ENCODE assay signal across 17 cellular contexts in genomic region chr9:14880951-14881465, GRCh38. TPM values are rescaled to one million over a fixed set of nuclear protein-coding genes. Genes with fewer than 3 reads are reported as not detected.
"Had no signal": no experiment of that assay in that cellular context is flagged by ENCODE, and none has a peak within 500 bp of the region (broad histone marks: within the 10 kb centered on the region; RNA-seq: fewer than 3 reads in every experiment).

No MANE protein-coding gene starts in this region.

- DNase-seq: activated CD4-positive, alpha-beta T cell treated with anti-CD3 and anti-CD28 coated beads for 4 hours; activated CD8-positive, alpha-beta memory T cell treated with anti-CD3 and anti-CD28 coated beads, Interleukin-2, amount 50 U/mL, for 4 hours; activated CD8-positive, alpha-beta T cell treated with anti-CD3 and anti-CD28 coated beads for 36 hours; activated gamma-delta T cell treated with Interleukin-2 at 50 U/mL for 16 hours; activated naive CD8-positive, alpha-beta T cell treated with anti-CD3 and anti-CD28 coated beads, Interleukin-2, amount 10 ng/mL, durations not matched to agents 7 days and 5 days; dermis blood vessel endothelial cell; effector memory CD8-positive, alpha-beta T cell; foreskin keratinocyte; midbrain; naive thymus-derived CD4-positive, alpha-beta T cell; stimulated activated CD4-positive, alpha-beta T cell treated with anti-CD3 and anti-CD28 coated beads, Interleukin-12 subunit alpha, Interleukin-12 subunit beta, amount 100 ng/mL, for 4 hours; stimulated activated CD4-positive, alpha-beta T cell treated with anti-CD3 and anti-CD28 coated beads, Interleukin-2, amount 100 ng/mL, for 24 hours; T-helper 2 cell had no signal

- H3K36me3 Mint-ChIP-seq: activated naive CD8-positive, alpha-beta T cell treated with anti-CD3 and anti-CD28 coated beads, Interleukin-2, amount 10 ng/mL, durations not matched to agents 7 days and 5 days; stimulated activated effector memory CD8-positive, alpha-beta T cell treated with anti-CD3 and anti-CD28 coated beads, Interleukin-12 subunit alpha, Interleukin-12 subunit beta, amount 100 ng/mL, for 72 hours had no signal

- H3K9me3 Mint-ChIP-seq: activated CD8-positive, alpha-beta T cell treated with anti-CD3 and anti-CD28 coated beads for 36 hours; activated naive CD8-positive, alpha-beta T cell treated with anti-CD3 and anti-CD28 coated beads, Interleukin-2, amount 10 ng/mL, durations not matched to agents 7 days and 5 days; effector memory CD8-positive, alpha-beta T cell; stimulated activated effector memory CD8-positive, alpha-beta T cell treated with anti-CD3 and anti-CD28 coated beads, Interleukin-12 subunit alpha, Interleukin-12 subunit beta, amount 100 ng/mL, for 72 hours had no signal

- H3K4me3 Mint-ChIP-seq: activated CD8-positive, alpha-beta T cell treated with anti-CD3 and anti-CD28 coated beads for 36 hours; activated naive CD8-positive, alpha-beta T cell treated with anti-CD3 and anti-CD28 coated beads, Interleukin-2, amount 10 ng/mL, durations not matched to agents 7 days and 5 days; effector memory CD8-positive, alpha-beta T cell; naive thymus-derived CD4-positive, alpha-beta T cell; stimulated activated effector memory CD8-positive, alpha-beta T cell treated with anti-CD3 and anti-CD28 coated beads, Interleukin-12 subunit alpha, Interleukin-12 subunit beta, amount 100 ng/mL, for 72 hours had no signal

- H3K27ac Mint-ChIP-seq: activated CD8-positive, alpha-beta T cell treated with anti-CD3 and anti-CD28 coated beads for 36 hours; activated naive CD8-positive, alpha-beta T cell treated with anti-CD3 and anti-CD28 coated beads, Interleukin-2, amount 10 ng/mL, durations not matched to agents 7 days and 5 days; effector memory CD8-positive, alpha-beta T cell; naive thymus-derived CD4-positive, alpha-beta T cell; stimulated activated effector memory CD8-positive, alpha-beta T cell treated with anti-CD3 and anti-CD28 coated beads, Interleukin-12 subunit alpha, Interleukin-12 subunit beta, amount 100 ng/mL, for 72 hours had no signal

- H3K27me3 ChIP-seq: breast epithelium, foreskin keratinocyte had no signal

- H3K4me1 Mint-ChIP-seq: activated naive CD8-positive, alpha-beta T cell treated with anti-CD3 and anti-CD28 coated beads, Interleukin-2, amount 10 ng/mL, durations not matched to agents 7 days and 5 days; stimulated activated effector memory CD8-positive, alpha-beta T cell treated with anti-CD3 and anti-CD28 coated beads, Interleukin-12 subunit alpha, Interleukin-12 subunit beta, amount 100 ng/mL, for 72 hours had no signal

- H3K27ac ChIP-seq: breast epithelium, foreskin keratinocyte had no signal

- H3K4me1 ChIP-seq: breast epithelium, foreskin keratinocyte had no signal

- ATAC-seq: activated CD8-positive, alpha-beta T cell treated with anti-CD3 and anti-CD28 coated beads for 36 hours; effector memory CD8-positive, alpha-beta T cell; foreskin keratinocyte; naive thymus-derived CD4-positive, alpha-beta T cell; stimulated activated effector memory CD8-positive, alpha-beta T cell treated with anti-CD3 and anti-CD28 coated beads, Interleukin-12 subunit alpha, Interleukin-12 subunit beta, amount 100 ng/mL, for 72 hours had no signal

- H3K36me3 ChIP-seq: breast epithelium, thoracic aorta had no signal

- H3K4me3 ChIP-seq: breast epithelium, lung, thoracic aorta had no signal

- H3K9me3 ChIP-seq: breast epithelium, thoracic aorta had no signal

RNA-seq across cellular contexts. Expression of gene FREM1, which starts 29.2 kb away (rescaled TPM):
- total RNA-seq: activated CD8-positive, alpha-beta T cell treated with anti-CD3 and anti-CD28 coated beads for 36 hours; activated naive CD8-positive, alpha-beta T cell treated with anti-CD3 and anti-CD28 coated beads, Interleukin-2, amount 10 ng/mL, durations not matched to agents 7 days and 5 days; dermis blood vessel endothelial cell; foreskin keratinocyte had no signal
- polyA plus RNA-seq: naive thymus-derived CD4-positive, alpha-beta T cell had no signal
